9 cellular contexts compared by ENCODE assay signal in genomic region chr14:64540208-64541202, GRCh38. TPM values are rescaled to one million over a fixed set of nuclear protein-coding genes. Genes with fewer than 3 reads are reported as not detected.
A peak's percentile ranks its signal among the peaks of the same experiment; 100 is the strongest.
DNase-seq lines count a peak whose midpoint lies in the region; ATAC-seq and TF ChIP-seq lines count a peak whose summit lies in the region.
"Had no signal": no experiment of that assay in that cellular context is flagged by ENCODE, and none has a peak within 500 bp of the region (broad histone marks: within the 10 kb centered on the region; RNA-seq: fewer than 3 reads in every experiment).

Gene HSPA2, plus strand, starts transcription at chr14:64540741. Its CDS starts 109 bp downstream, at chr14:64540850.

- H3K27me3 Mint-ChIP-seq in activated CD4-positive, alpha-beta T cell treated with anti-CD3 and anti-CD28 coated beads, Interleukin-2, amount 10 ng/mL, durations not matched to agents 7 days and 5 days, result peaks cover 48% of the 10 kb centered on the region

- DNase-seq in NCI-H446 treated with DMSO at 0.1 percent for 48 hours (lab: John Stamatoyannopoulos, UW) (peak; percentile 71), cortex of kidney (lab: John Stamatoyannopoulos, UW) (peak; percentile 49), left kidney (ENCODE audit: low read depth, low spot score) (peak; percentile 100)
- peak; percentile 95 for DNase-seq in activated CD4-positive, alpha-beta T cell treated with anti-CD3 and anti-CD28 coated beads, Interleukin-2, amount 10 ng/mL, durations not matched to agents 7 days and 5 days
- DNase-seq in stimulated activated CD4-positive, alpha-beta T cell treated with anti-CD3 and anti-CD28 coated beads, Interleukin-2, amount 100 ng/mL, for 24 hours, result peak; percentile 93 to 97
- DNase-seq: DND-41 had no signal

- POLR2A ChIA-PET in activated CD4-positive, alpha-beta T cell treated with anti-CD3 and anti-CD28 coated beads, Interleukin-2, amount 10 ng/mL, durations not matched to agents 7 days and 5 days (lab: Charles Lee), result interaction anchor here (0.6 kb wide), 1 partner anchor 530 kb away, joined by 3 read pairs; no protein-coding TSS in a partner anchor

- H3K36me3 Mint-ChIP-seq in activated CD4-positive, alpha-beta T cell treated with anti-CD3 and anti-CD28 coated beads, Interleukin-2, amount 10 ng/mL, durations not matched to agents 7 days and 5 days (ENCODE audit: low read depth), result peaks cover 20% of the 10 kb centered on the region

- CTCF ChIA-PET in activated CD4-positive, alpha-beta T cell treated with anti-CD3 and anti-CD28 coated beads, Interleukin-2, amount 10 ng/mL, durations not matched to agents 7 days and 5 days (lab: Charles Lee), result interaction anchor here (0.7 to 1.9 kb wide), 13 partner anchors 11 to 1042 kb away, joined by 3 to 7 read pairs (median 3); no protein-coding TSS in a partner anchor

- H3K27ac ChIP-seq in 22Rv1, result peak within 1 kb of the TSS; percentile 83

- H3K27ac Mint-ChIP-seq in activated CD4-positive, alpha-beta T cell treated with anti-CD3 and anti-CD28 coated beads, Interleukin-2, amount 10 ng/mL, durations not matched to agents 7 days and 5 days, result peak within 1 kb of the TSS; percentile 94

- peaks cover 33% of the 10 kb centered on the region for H3K4me1 Mint-ChIP-seq in activated CD4-positive, alpha-beta T cell treated with anti-CD3 and anti-CD28 coated beads, Interleukin-2, amount 10 ng/mL, durations not matched to agents 7 days and 5 days

- ATAC-seq in GM18867 (IDR thresholded peaks at IDR 0.05; ENCODE audit: unreplicated experiment) (peak; percentile 96), HG03108 (IDR thresholded peaks at IDR 0.05; ENCODE audit: unreplicated experiment) (peak; percentile 94)

- peak; percentile 94 for TF ChIP-seq CTCF in 22Rv1 (IDR thresholded peaks at IDR 0.05)

- H3K4me3 Mint-ChIP-seq in activated CD4-positive, alpha-beta T cell treated with anti-CD3 and anti-CD28 coated beads, Interleukin-2, amount 10 ng/mL, durations not matched to agents 7 days and 5 days, result peak within 1 kb of the TSS; percentile 90

- H3K9me3 Mint-ChIP-seq in activated CD4-positive, alpha-beta T cell treated with anti-CD3 and anti-CD28 coated beads, Interleukin-2, amount 10 ng/mL, durations not matched to agents 7 days and 5 days, result peaks cover 8% of the 10 kb centered on the region

RNA-seq across cellular contexts. Expression of gene HSPA2, which starts in this region (rescaled TPM):
- total RNA-seq in activated CD4-positive, alpha-beta T cell treated with anti-CD3 and anti-CD28 coated beads, Interleukin-2, amount 10 ng/mL, durations not matched to agents 7 days and 5 days, result 1 to 10 TPM; 2.2 to 2.4 TPM

Comparison
In these comparisons a context has a peak if more than half of its experiments do, and no peak if none do; other contexts are left out.
1. Peak in every context shown above with its lines: DNase-seq, ATAC-seq and H3K27ac ChIP-seq.
2. DNase-seq: peak in every context shown above with its lines; median percentile 100 in left kidney; 95 in activated CD4-positive, alpha-beta T cell treated with anti-CD3 and anti-CD28 coated beads, Interleukin-2, amount 10 ng/mL, durations not matched to agents 7 days and 5 days; 95 in stimulated activated CD4-positive, alpha-beta T cell treated with anti-CD3 and anti-CD28 coated beads, Interleukin-2, amount 100 ng/mL, for 24 hours; 71 in NCI-H446 treated with DMSO at 0.1 percent for 48 hours; 49 in cortex of kidney.